11 cellular contexts compared by ENCODE assay signal in the genomic region with DNA sequence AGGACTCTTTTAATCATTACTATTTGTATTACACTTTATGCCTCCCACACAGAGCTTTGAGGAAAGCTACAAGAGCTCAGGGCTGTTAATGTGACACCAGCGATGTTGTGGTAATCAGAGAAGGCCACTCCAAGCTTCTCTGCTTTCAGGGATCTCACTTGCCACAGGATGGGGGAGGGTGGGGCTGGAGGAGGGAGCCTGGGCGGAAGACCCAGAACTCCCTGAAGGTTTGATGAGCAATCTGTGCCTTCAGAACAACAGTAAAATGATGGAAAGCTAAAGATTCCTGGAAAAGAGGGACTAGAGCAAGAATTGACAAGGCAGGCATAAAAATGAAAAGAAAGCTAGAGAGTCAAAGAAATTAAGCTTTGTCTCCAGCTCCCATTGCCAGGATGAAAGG.
DNase-seq lines count a peak whose midpoint lies in the region; ATAC-seq and TF ChIP-seq lines count a peak whose summit lies in the region.
"Had no signal": no experiment of that assay in that cellular context is flagged by ENCODE, and none has a peak within 500 bp of the region (broad histone marks: within the 10 kb centered on the region; RNA-seq: fewer than 3 reads in every experiment).

No MANE protein-coding gene starts in this region.

- POLR2A ChIA-PET in CD4-positive, alpha-beta T cell (lab: Charles Lee), result no interaction called here

- H3K9me3 ChIP-seq in lower lobe of right lung, result no peaks in the 10 kb centered on the region
- no peaks in the 10 kb centered on the region for H3K9me3 ChIP-seq in CD4-positive, alpha-beta T cell (ENCODE audit: control insufficient read depth, low read length)

- H3K4me3 ChIP-seq in astrocyte of the spinal cord (ENCODE audit: low read depth, low read length) (no peak overlapping the region), lower lobe of right lung (no peak overlapping the region)
- H3K4me3 ChIP-seq: K562 had no signal

- no peak overlapping the region for H3K27ac ChIP-seq in lower lobe of right lung
- H3K27ac ChIP-seq in CD4-positive, alpha-beta T cell (ENCODE audit: low read depth, low read length), result no peak overlapping the region

- peaks cover 51% of the 10 kb centered on the region for H3K4me1 Mint-ChIP-seq in stimulated activated naive CD8-positive, alpha-beta T cell treated with anti-CD3 and anti-CD28 coated beads, Interleukin-15, Interleukin-2, amounts not matched to agents 100 ng/mL and 50 ng/mL, for 24 hours (ENCODE audit: low read depth)
- peaks cover 32% of the 10 kb centered on the region for H3K4me1 Mint-ChIP-seq in CD4-positive, alpha-beta T cell (ENCODE audit: low read depth)

- ATAC-seq in stimulated activated naive CD8-positive, alpha-beta T cell treated with anti-CD3 and anti-CD28 coated beads, Interleukin-15, Interleukin-2, amounts not matched to agents 100 U/mL and 50 U/mL, for 24 hours, result no peak
- ATAC-seq in lower lobe of right lung (peak; percentile 57 to 65), GM21737 (IDR thresholded peaks at IDR 0.05; ENCODE audit: unreplicated experiment) (no peak), HG02678 (IDR thresholded peaks at IDR 0.05; ENCODE audit: unreplicated experiment) (no peak)
- ATAC-seq in CD4-positive, alpha-beta T cell (ENCODE audit: poor library complexity), result no peak
- ATAC-seq: K562 had no signal

- no peaks in the 10 kb centered on the region for H3K36me3 ChIP-seq in lower lobe of right lung

- peaks cover 36% of the 10 kb centered on the region for H3K27me3 Mint-ChIP-seq in stimulated activated naive CD8-positive, alpha-beta T cell treated with anti-CD3 and anti-CD28 coated beads, Interleukin-15, Interleukin-2, amounts not matched to agents 100 ng/mL and 50 ng/mL, for 24 hours
- no peaks in the 10 kb centered on the region for H3K27me3 Mint-ChIP-seq in CD4-positive, alpha-beta T cell

- no peaks in the 10 kb centered on the region for H3K27me3 ChIP-seq in lower lobe of right lung (ENCODE audit: low read depth)
- H3K27me3 ChIP-seq in CD4-positive, alpha-beta T cell (ENCODE audit: control insufficient read depth, insufficient read depth, low read length), result no peaks in the 10 kb centered on the region

- peak overlapping the region; percentile 21 for H3K27ac Mint-ChIP-seq in stimulated activated naive CD8-positive, alpha-beta T cell treated with anti-CD3 and anti-CD28 coated beads, Interleukin-15, Interleukin-2, amounts not matched to agents 100 ng/mL and 50 ng/mL, for 24 hours
- H3K27ac Mint-ChIP-seq in CD4-positive, alpha-beta T cell, result no peak overlapping the region

- TF ChIP-seq CTCF in astrocyte of the spinal cord (IDR thresholded peaks at IDR 0.05; ENCODE audit: low read depth, low read length) (no peak), lower lobe of right lung (IDR thresholded peaks at IDR 0.05) (no peak)
- no peak for TF ChIP-seq CTCF in CD4-positive, alpha-beta T cell (IDR thresholded peaks at IDR 0.05)

- peaks cover 2% of the 10 kb centered on the region for H3K36me3 Mint-ChIP-seq in stimulated activated naive CD8-positive, alpha-beta T cell treated with anti-CD3 and anti-CD28 coated beads, Interleukin-15, Interleukin-2, amounts not matched to agents 100 ng/mL and 50 ng/mL, for 24 hours (ENCODE audit: low read depth)
- H3K36me3 Mint-ChIP-seq in CD4-positive, alpha-beta T cell (ENCODE audit: low read depth), result no peaks in the 10 kb centered on the region

- intact Hi-C loops in lower lobe of right lung (cut with DNase I), result no loop called here
- intact Hi-C loops in CD4-positive, alpha-beta T cell (cut with DNase I, micrococcal nuclease), result no loop called here

- no peak overlapping the region for H3K4me3 Mint-ChIP-seq in stimulated activated naive CD8-positive, alpha-beta T cell treated with anti-CD3 and anti-CD28 coated beads, Interleukin-15, Interleukin-2, amounts not matched to agents 100 ng/mL and 50 ng/mL, for 24 hours
- no peak overlapping the region for H3K4me3 Mint-ChIP-seq in CD4-positive, alpha-beta T cell

- H3K4me1 ChIP-seq in lower lobe of right lung, result peaks cover 34% of the 10 kb centered on the region

- DNase-seq in stimulated activated naive CD8-positive, alpha-beta T cell treated with anti-CD3 and anti-CD28 coated beads, Interleukin-15, Interleukin-2, amounts not matched to agents 100 U/mL and 50 U/mL, for 24 hours, result no peak
- peak; percentile 65 for DNase-seq in astrocyte of the spinal cord (ENCODE audit: low read depth, low spot score)
- DNase-seq in lower lobe of right lung, result no peak
- no peak for DNase-seq in CD4-positive, alpha-beta T cell
- no peak for DNase-seq in EL
- DNase-seq: SHP77; stimulated activated CD4-positive, alpha-beta T cell treated with anti-CD3 and anti-CD28 coated beads, Interleukin-4, amount 100 ng/mL, for 4 hours had no signal

- CTCF ChIA-PET in CD4-positive, alpha-beta T cell (lab: Charles Lee), result no interaction called here

- in situ Hi-C loops in astrocyte of the spinal cord (cut with HindIII; ENCODE audit: low sequenced_read_pairs), result no loop called here

- H3K9me3 Mint-ChIP-seq in stimulated activated naive CD8-positive, alpha-beta T cell treated with anti-CD3 and anti-CD28 coated beads, Interleukin-15, Interleukin-2, amounts not matched to agents 100 ng/mL and 50 ng/mL, for 24 hours, result no peaks in the 10 kb centered on the region
- H3K9me3 Mint-ChIP-seq in CD4-positive, alpha-beta T cell, result no peaks in the 10 kb centered on the region

Comparison
In these comparisons a context has a peak if more than half of its experiments do, and no peak if none do; other contexts are left out.
1. ATAC-seq: peak in lower lobe of right lung (2 of 2); none in stimulated activated naive CD8-positive, alpha-beta T cell treated with anti-CD3 and anti-CD28 coated beads, Interleukin-15, Interleukin-2, amounts not matched to agents 100 U/mL and 50 U/mL, for 24 hours (single experiment), GM21737 (single experiment), CD4-positive, alpha-beta T cell (single experiment) and HG02678 (single experiment).